ENCODE assay signal across 14 cellular contexts in genomic region chr2:98663521-98664090, GRCh38. TPM values are rescaled to one million over a fixed set of nuclear protein-coding genes. Genes with fewer than 3 reads are reported as not detected.
DNase-seq lines count a peak whose midpoint lies in the region; ATAC-seq and TF ChIP-seq lines count a peak whose summit lies in the region.
"Had no signal": no experiment of that assay in that cellular context is flagged by ENCODE, and none has a peak within 500 bp of the region (broad histone marks: within the 10 kb centered on the region; RNA-seq: fewer than 3 reads in every experiment).

No MANE protein-coding gene starts in this region.

- H3K27ac ChIP-seq in upper lobe of right lung, result peak overlapping the region; percentile 39
- H3K27ac ChIP-seq: brain microvascular endothelial cell had no signal

- H3K27ac Mint-ChIP-seq in activated naive CD4-positive, alpha-beta T cell treated with anti-CD3 and anti-CD28 coated beads, Interleukin-2, amount 10 ng/mL, durations not matched to agents 7 days and 5 days, result peak overlapping the region; percentile 98
- peak overlapping the region; percentile 96 for H3K27ac Mint-ChIP-seq in activated CD8-positive, alpha-beta T cell treated with anti-CD3 and anti-CD28 coated beads, Interleukin-2, amount 10 ng/mL, durations not matched to agents 7 days and 5 days
- H3K27ac Mint-ChIP-seq in immature natural killer cell, result peak overlapping the region; percentile 93 to 97 (median 96)
- no peak overlapping the region for H3K27ac Mint-ChIP-seq in Calu3 (ENCODE audit: unreplicated experiment)

- peaks cover 10% of the 10 kb centered on the region for H3K4me1 ChIP-seq in upper lobe of right lung

- POLR2A ChIA-PET in activated CD8-positive, alpha-beta T cell treated with anti-CD3 and anti-CD28 coated beads, Interleukin-2, amount 10 ng/mL, durations not matched to agents 7 days and 5 days (lab: Charles Lee), result interaction anchor here (0.5 to 3.8 kb wide), 6 partner anchors 15 to 177 kb away, joined by 3 to 38 read pairs (median 3); partner anchors contain the start of gene MGAT4A

- intact Hi-C loops in upper lobe of right lung (cut with DNase I), result no loop called here
- intact Hi-C loops in Calu3 (cut with micrococcal nuclease; ENCODE audit: unreplicated experiment), result loop anchor here (5.0 kb wide), 1 partner anchor 64 kb away; no protein-coding TSS in a partner anchor

- ATAC-seq in activated CD8-positive, alpha-beta T cell treated with anti-CD3 and anti-CD28 coated beads, Interleukin-2, amount 10 ng/mL, durations not matched to agents 7 days and 5 days, result peak; percentile 66
- peak; percentile 65 for ATAC-seq in upper lobe of right lung
- no peak for ATAC-seq in HG02885 (IDR thresholded peaks at IDR 0.05; ENCODE audit: poor library complexity, unreplicated experiment)
- ATAC-seq: HCT116 had no signal

- peak; percentile 38 for DNase-seq in activated naive CD4-positive, alpha-beta T cell treated with anti-CD3 and anti-CD28 coated beads, Interleukin-2, amount 10 ng/mL, durations not matched to agents 7 days and 5 days
- DNase-seq in activated naive CD4-positive, alpha-beta T cell (lab: John Stamatoyannopoulos, UW), result no peak
- peak; percentile 51 for DNase-seq in activated CD8-positive, alpha-beta T cell treated with anti-CD3 and anti-CD28 coated beads, Interleukin-2, amount 10 ng/mL, durations not matched to agents 7 days and 5 days
- peak; percentile 64 to 76 (median 71) for DNase-seq in immature natural killer cell
- no peak for DNase-seq in upper lobe of right lung
- no peak for DNase-seq in Calu3
- DNase-seq in MV-4-11 (lab: John Stamatoyannopoulos, UW), result no peak
- DNase-seq: brain microvascular endothelial cell, NCI-H2081 treated with DMSO at 0.1 percent for 48 hours, NCI-H82, SHP77, substantia nigra had no signal

- CTCF ChIA-PET in activated naive CD4-positive, alpha-beta T cell treated with anti-CD3 and anti-CD28 coated beads, Interleukin-2, amount 10 ng/mL, durations not matched to agents 7 days and 5 days (lab: Charles Lee), result interaction anchor here (0.6 to 1.6 kb wide), 4 partner anchors 10 to 113 kb away, joined by 3 to 5 read pairs (median 4); no protein-coding TSS in a partner anchor
- CTCF ChIA-PET in activated CD8-positive, alpha-beta T cell treated with anti-CD3 and anti-CD28 coated beads, Interleukin-2, amount 10 ng/mL, durations not matched to agents 7 days and 5 days (lab: Charles Lee), result interaction anchor here (0.8 to 1.8 kb wide), 7 partner anchors 8 to 66 kb away, joined by 3 to 12 read pairs (median 4); no protein-coding TSS in a partner anchor
- CTCF ChIA-PET in Calu3 (lab: Charles Lee), result interaction anchor here (0.9 kb wide), 1 partner anchor 9 kb away, joined by 9 read pairs; no protein-coding TSS in a partner anchor

- peaks cover 18% of the 10 kb centered on the region for H3K36me3 ChIP-seq in upper lobe of right lung
- H3K36me3 ChIP-seq: brain microvascular endothelial cell had no signal

- no peaks in the 10 kb centered on the region for H3K27me3 ChIP-seq in upper lobe of right lung
- H3K27me3 ChIP-seq: brain microvascular endothelial cell had no signal

- no peak for TF ChIP-seq CTCF in upper lobe of right lung (IDR thresholded peaks at IDR 0.05)
- no peak for TF ChIP-seq CTCF in Calu3 (IDR thresholded peaks at IDR 0.05; ENCODE audit: unreplicated experiment)

- BruUV-seq in Calu3 (replicated peaks; lab: Mats Ljungman, UMichigan), result no TSS peak

- peaks cover 80% of the 10 kb centered on the region for H3K4me1 Mint-ChIP-seq in activated naive CD4-positive, alpha-beta T cell treated with anti-CD3 and anti-CD28 coated beads, Interleukin-2, amount 10 ng/mL, durations not matched to agents 7 days and 5 days
- H3K4me1 Mint-ChIP-seq in activated CD8-positive, alpha-beta T cell treated with anti-CD3 and anti-CD28 coated beads, Interleukin-2, amount 10 ng/mL, durations not matched to agents 7 days and 5 days (ENCODE audit: low read depth), result peaks cover 71% of the 10 kb centered on the region
- H3K4me1 Mint-ChIP-seq in immature natural killer cell (peaks cover 77 to 86% of the 10 kb centered on the region in 2 donors), Calu3 (ENCODE audit: low read depth, unreplicated experiment) (no peaks in the 10 kb centered on the region)

- peak overlapping the region; percentile 71 for H3K4me3 Mint-ChIP-seq in activated naive CD4-positive, alpha-beta T cell treated with anti-CD3 and anti-CD28 coated beads, Interleukin-2, amount 10 ng/mL, durations not matched to agents 7 days and 5 days
- H3K4me3 Mint-ChIP-seq in activated CD8-positive, alpha-beta T cell treated with anti-CD3 and anti-CD28 coated beads, Interleukin-2, amount 10 ng/mL, durations not matched to agents 7 days and 5 days, result peak overlapping the region; percentile 78
- H3K4me3 Mint-ChIP-seq in immature natural killer cell, result peak overlapping the region; percentile 86 to 98 (median 93)
- H3K4me3 Mint-ChIP-seq in Calu3 (ENCODE audit: low read depth, unreplicated experiment), result no peak overlapping the region

- no peaks in the 10 kb centered on the region for H3K9me3 ChIP-seq in upper lobe of right lung

- no peaks in the 10 kb centered on the region for H3K27me3 Mint-ChIP-seq in activated naive CD4-positive, alpha-beta T cell treated with anti-CD3 and anti-CD28 coated beads, Interleukin-2, amount 10 ng/mL, durations not matched to agents 7 days and 5 days
- H3K27me3 Mint-ChIP-seq in activated CD8-positive, alpha-beta T cell treated with anti-CD3 and anti-CD28 coated beads, Interleukin-2, amount 10 ng/mL, durations not matched to agents 7 days and 5 days (ENCODE audit: low read depth), result no peaks in the 10 kb centered on the region
- H3K27me3 Mint-ChIP-seq in immature natural killer cell (ENCODE audit: low read depth in 3 of 3), result peaks cover 5 to 27% (median 7%) of the 10 kb centered on the region in 3 donors
- no peaks in the 10 kb centered on the region for H3K27me3 Mint-ChIP-seq in Calu3 (ENCODE audit: unreplicated experiment)

- H3K36me3 Mint-ChIP-seq in activated naive CD4-positive, alpha-beta T cell treated with anti-CD3 and anti-CD28 coated beads, Interleukin-2, amount 10 ng/mL, durations not matched to agents 7 days and 5 days, result peaks cover 75% of the 10 kb centered on the region
- H3K36me3 Mint-ChIP-seq in activated CD8-positive, alpha-beta T cell treated with anti-CD3 and anti-CD28 coated beads, Interleukin-2, amount 10 ng/mL, durations not matched to agents 7 days and 5 days (ENCODE audit: low read depth), result peaks cover 75% of the 10 kb centered on the region
- peaks cover 39 to 41% (median 41%) of the 10 kb centered on the region in 3 donors for H3K36me3 Mint-ChIP-seq in immature natural killer cell
- H3K36me3 Mint-ChIP-seq in Calu3 (ENCODE audit: insufficient read depth, unreplicated experiment), result no peaks in the 10 kb centered on the region

- H3K9me3 Mint-ChIP-seq in activated naive CD4-positive, alpha-beta T cell treated with anti-CD3 and anti-CD28 coated beads, Interleukin-2, amount 10 ng/mL, durations not matched to agents 7 days and 5 days, result peaks cover 27% of the 10 kb centered on the region
- H3K9me3 Mint-ChIP-seq in activated CD8-positive, alpha-beta T cell treated with anti-CD3 and anti-CD28 coated beads, Interleukin-2, amount 10 ng/mL, durations not matched to agents 7 days and 5 days (ENCODE audit: insufficient read depth), result peaks cover 21% of the 10 kb centered on the region
- peaks cover 0 to 15% (median 9%) of the 10 kb centered on the region in 6 donors for H3K9me3 Mint-ChIP-seq in immature natural killer cell
- H3K9me3 Mint-ChIP-seq in Calu3 (ENCODE audit: low read depth, unreplicated experiment), result peaks cover 13% of the 10 kb centered on the region

- no peak overlapping the region for H3K4me3 ChIP-seq in upper lobe of right lung

RNA-seq across cellular contexts. Expression of gene UNC50, which starts 55.2 kb away (rescaled TPM):
- total RNA-seq in activated CD8-positive, alpha-beta T cell treated with anti-CD3 and anti-CD28 coated beads, Interleukin-2, amount 10 ng/mL, durations not matched to agents 7 days and 5 days, result 10 to 100 TPM; 25.5 to 26.1 TPM
- polyA plus RNA-seq in immature natural killer cell, result 10 to 100 TPM; 42.1 to 73.4 (median 58.6) TPM
- 53.4 TPM for total RNA-seq in upper lobe of right lung
- total RNA-seq in Calu3 (2022), result 30.5 and 33.0 TPM in 2 replicates

RNA-seq across cellular contexts. Expression of gene COA5, which starts 55.3 kb away (rescaled TPM):
- 10 to 100 TPM; 18.8 to 21.8 TPM for total RNA-seq in activated CD8-positive, alpha-beta T cell treated with anti-CD3 and anti-CD28 coated beads, Interleukin-2, amount 10 ng/mL, durations not matched to agents 7 days and 5 days
- 10 to 100 TPM; 34.0 to 54.6 (median 37.5) TPM for polyA plus RNA-seq in immature natural killer cell
- 26.6 TPM for total RNA-seq in upper lobe of right lung
- 24.9 and 27.8 TPM in 2 replicates for total RNA-seq in Calu3 (2022)

Comparison
In these comparisons a context has a peak if more than half of its experiments do, and no peak if none do; other contexts are left out.
1. DNase-seq: peak in activated naive CD4-positive, alpha-beta T cell treated with anti-CD3 and anti-CD28 coated beads, Interleukin-2, amount 10 ng/mL, durations not matched to agents 7 days and 5 days (single experiment), activated CD8-positive, alpha-beta T cell treated with anti-CD3 and anti-CD28 coated beads, Interleukin-2, amount 10 ng/mL, durations not matched to agents 7 days and 5 days (single experiment) and immature natural killer cell (3 of 3); none in activated naive CD4-positive, alpha-beta T cell (0 of 4), upper lobe of right lung (single experiment), Calu3 (single experiment) and MV-4-11 (single experiment).